15 cellular contexts compared by ENCODE assay signal in genomic region chr5:171615201-171616001, GRCh38.
DNase-seq lines count a peak whose midpoint lies in the region; ATAC-seq and TF ChIP-seq lines count a peak whose summit lies in the region.
"Had no signal": no experiment of that assay in that cellular context is flagged by ENCODE, and none has a peak within 500 bp of the region (broad histone marks: within the 10 kb centered on the region; RNA-seq: fewer than 3 reads in every experiment).

No MANE protein-coding gene starts in this region.

- H4K20me1 ChIP-seq in PC-3 (ENCODE audit: low read length) = no peaks in the 10 kb centered on the region

- DNase-seq in DMS53 (lab: John Stamatoyannopoulos, UW) (peak; percentile 73), PC-3 (peak; percentile 53), fibroblast of the conjunctiva (ENCODE audit: low read depth) (peak; percentile 33), myocyte (ENCODE audit: low read depth) (peak; percentile 50), NK-92 (lab: John Stamatoyannopoulos, UW; ENCODE audit: unreplicated experiment) (no peak), HCEC 1CT (no peak)
- no peak for DNase-seq in activated effector memory CD4-positive, alpha-beta T cell treated with anti-CD3 and anti-CD28 coated beads, Interleukin-2, amount 50 U/mL, for 16 hours
- DNase-seq in stimulated activated naive B cell treated with anti-CD40 and anti-IgM and Interleukin-4, amounts not matched to agents 10 μg/mL and 1 μg/mL and 100 μg/mL, for 72 hours = no peak
- DNase-seq: activated CD4-positive, CD25-positive, alpha-beta regulatory T cell treated with anti-CD3 and anti-CD28 coated beads, Interleukin-2, amount 50 U/mL, for 72 hours; MV-4-11; NCI-H526 treated with DMSO at 0.1 percent for 48 hours; occipital lobe; stimulated activated CD4-positive, alpha-beta T cell treated with anti-CD3 and anti-CD28 coated beads, Interleukin-2, amount 100 ng/mL, for 48 hours; stimulated activated naive CD8-positive, alpha-beta T cell treated with anti-CD3 and anti-CD28 coated beads, Interleukin-15, Interleukin-2, amounts not matched to agents 100 U/mL and 50 U/mL, for 24 hours had no signal

- TF ChIP-seq CTCF in PC-3 (conservative IDR thresholded peaks at IDR 0.05; ENCODE audit: low read depth, low read length) = no peak

- peaks cover 6 to 9% of the 10 kb centered on the region in 2 donors for H3K27me3 Mint-ChIP-seq in stimulated activated naive B cell treated with anti-CD40 and anti-IgM and Interleukin-4, amounts not matched to agents 10 μg/mL and 1 μg/mL and 100 μg/mL, for 72 hours

- H3K9ac ChIP-seq in PC-3 (ENCODE audit: low read length) = no peak overlapping the region

- H3K4me1 ChIP-seq in PC-3 (ENCODE audit: insufficient read depth, low read length) = no peaks in the 10 kb centered on the region

- no peaks in the 10 kb centered on the region for H3K4me1 Mint-ChIP-seq in stimulated activated naive B cell treated with anti-CD40 and anti-IgM and Interleukin-4, amounts not matched to agents 10 μg/mL and 1 μg/mL and 100 μg/mL, for 72 hours

- no peaks in the 10 kb centered on the region for H3K79me2 ChIP-seq in PC-3 (ENCODE audit: low read length)

- H3K27ac ChIP-seq in PC-3 (ENCODE audit: low read length) = no peak overlapping the region
- H3K27ac ChIP-seq: epithelial cell of prostate had no signal

- no peaks in the 10 kb centered on the region for H3K9me3 ChIP-seq in PC-3 (ENCODE audit: low read length)

- POLR2A ChIA-PET in PC-3 (lab: Charles Lee; ENCODE audit: unreplicated experiment) = interaction anchor here (0.5 kb wide), 1 partner anchor 200 kb away, joined by 13 read pairs; no protein-coding TSS in a partner anchor

- no peaks in the 10 kb centered on the region for H3K9me2 ChIP-seq in PC-3 (replicated peaks; ENCODE audit: low read length)

- H3K36me3 ChIP-seq in PC-3 (ENCODE audit: low read depth, low read length) = no peaks in the 10 kb centered on the region

- H3K9me3 Mint-ChIP-seq in stimulated activated naive B cell treated with anti-CD40 and anti-IgM and Interleukin-4, amounts not matched to agents 10 μg/mL and 1 μg/mL and 100 μg/mL, for 72 hours = no peaks in the 10 kb centered on the region

- H3K27me3 ChIP-seq in PC-3 (ENCODE audit: low read length) = peaks cover 48% of the 10 kb centered on the region

- BruUV-seq in PC-3 (replicated peaks; lab: Mats Ljungman, UMichigan) = no TSS peak

- no peaks in the 10 kb centered on the region for H3F3A ChIP-seq in PC-3 (ENCODE audit: low read length, unreplicated experiment)

- no peak overlapping the region for H3K27ac Mint-ChIP-seq in stimulated activated naive B cell treated with anti-CD40 and anti-IgM and Interleukin-4, amounts not matched to agents 10 μg/mL and 1 μg/mL and 100 μg/mL, for 72 hours

- H3K4me2 ChIP-seq in PC-3 (ENCODE audit: low read length) = 0 out of 2 replicates have a peak overlapping the region, but pooled peaks have one; percentile 30

- intact Hi-C loops in PC-3 (cut with micrococcal nuclease) = loop anchor here (10.0 kb wide), 1 partner anchor 131 kb away; no protein-coding TSS in a partner anchor

- no peak overlapping the region for H3K4me3 ChIP-seq in PC-3 (ENCODE audit: low read length)

- CTCF ChIA-PET in PC-3 (lab: Charles Lee) = interaction anchor here (0.7 kb wide), 1 partner anchor 13 kb away, joined by 3 read pairs; no protein-coding TSS in a partner anchor

- no peaks in the 10 kb centered on the region for H3K36me3 Mint-ChIP-seq in stimulated activated naive B cell treated with anti-CD40 and anti-IgM and Interleukin-4, amounts not matched to agents 10 μg/mL and 1 μg/mL and 100 μg/mL, for 72 hours

- ATAC-seq in PC-3 = peak; percentile 76
- ATAC-seq in stimulated activated naive B cell treated with anti-CD40 and anti-IgM and Interleukin-4, amounts not matched to agents 10 μg/mL and 1 μg/mL and 100 μg/mL, for 72 hours (replicated peaks) = no peak
- ATAC-seq: stimulated activated naive CD8-positive, alpha-beta T cell treated with anti-CD3 and anti-CD28 coated beads, Interleukin-15, Interleukin-2, amounts not matched to agents 100 U/mL and 50 U/mL, for 24 hours had no signal

- no peak overlapping the region for H3K4me3 Mint-ChIP-seq in stimulated activated naive B cell treated with anti-CD40 and anti-IgM and Interleukin-4, amounts not matched to agents 10 μg/mL and 1 μg/mL and 100 μg/mL, for 72 hours

- peak overlapping the region; percentile 25; the same call in 1 of the 2 replicates for H2AFZ ChIP-seq in PC-3 (ENCODE audit: low read length)

Comparison
In these comparisons a context has a peak if more than half of its experiments do, and no peak if none do; other contexts are left out.
1. DNase-seq: peak in DMS53 (single experiment), PC-3 (single experiment), fibroblast of the conjunctiva (single experiment) and myocyte (single experiment); none in activated effector memory CD4-positive, alpha-beta T cell treated with anti-CD3 and anti-CD28 coated beads, Interleukin-2, amount 50 U/mL, for 16 hours (single experiment), NK-92 (single experiment), HCEC 1CT (single experiment) and stimulated activated naive B cell treated with anti-CD40 and anti-IgM and Interleukin-4, amounts not matched to agents 10 μg/mL and 1 μg/mL and 100 μg/mL, for 72 hours (single experiment).